ENCODE assay signal across 1 cellular context in the genomic region with DNA sequence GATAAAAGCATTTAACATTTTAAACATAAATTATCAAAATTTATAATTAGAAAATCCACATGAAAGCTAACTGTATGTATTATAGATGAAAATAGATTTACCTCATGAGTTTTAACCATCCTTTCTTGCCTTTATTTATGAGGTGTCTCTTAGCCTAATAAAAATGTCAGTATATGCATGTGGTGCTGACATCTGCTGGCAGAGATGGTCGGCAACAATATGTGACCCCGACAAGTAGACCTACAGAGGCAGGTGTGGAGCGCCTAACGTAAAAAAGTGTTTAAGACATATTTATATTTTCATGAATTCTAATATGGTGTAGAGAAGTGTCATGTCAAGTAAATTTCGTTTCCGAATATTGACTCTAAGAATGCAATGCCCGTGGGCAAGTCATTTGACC.
TF ChIP-seq lines count a peak whose summit lies in the region.

No MANE protein-coding gene starts in this region.

TF ChIP-seq in GM23338, 12 proteins besides CTCF, POLR2A, EP300 and RAD21 (continued from another document):
- TF ChIP-seq, protein P1, sequence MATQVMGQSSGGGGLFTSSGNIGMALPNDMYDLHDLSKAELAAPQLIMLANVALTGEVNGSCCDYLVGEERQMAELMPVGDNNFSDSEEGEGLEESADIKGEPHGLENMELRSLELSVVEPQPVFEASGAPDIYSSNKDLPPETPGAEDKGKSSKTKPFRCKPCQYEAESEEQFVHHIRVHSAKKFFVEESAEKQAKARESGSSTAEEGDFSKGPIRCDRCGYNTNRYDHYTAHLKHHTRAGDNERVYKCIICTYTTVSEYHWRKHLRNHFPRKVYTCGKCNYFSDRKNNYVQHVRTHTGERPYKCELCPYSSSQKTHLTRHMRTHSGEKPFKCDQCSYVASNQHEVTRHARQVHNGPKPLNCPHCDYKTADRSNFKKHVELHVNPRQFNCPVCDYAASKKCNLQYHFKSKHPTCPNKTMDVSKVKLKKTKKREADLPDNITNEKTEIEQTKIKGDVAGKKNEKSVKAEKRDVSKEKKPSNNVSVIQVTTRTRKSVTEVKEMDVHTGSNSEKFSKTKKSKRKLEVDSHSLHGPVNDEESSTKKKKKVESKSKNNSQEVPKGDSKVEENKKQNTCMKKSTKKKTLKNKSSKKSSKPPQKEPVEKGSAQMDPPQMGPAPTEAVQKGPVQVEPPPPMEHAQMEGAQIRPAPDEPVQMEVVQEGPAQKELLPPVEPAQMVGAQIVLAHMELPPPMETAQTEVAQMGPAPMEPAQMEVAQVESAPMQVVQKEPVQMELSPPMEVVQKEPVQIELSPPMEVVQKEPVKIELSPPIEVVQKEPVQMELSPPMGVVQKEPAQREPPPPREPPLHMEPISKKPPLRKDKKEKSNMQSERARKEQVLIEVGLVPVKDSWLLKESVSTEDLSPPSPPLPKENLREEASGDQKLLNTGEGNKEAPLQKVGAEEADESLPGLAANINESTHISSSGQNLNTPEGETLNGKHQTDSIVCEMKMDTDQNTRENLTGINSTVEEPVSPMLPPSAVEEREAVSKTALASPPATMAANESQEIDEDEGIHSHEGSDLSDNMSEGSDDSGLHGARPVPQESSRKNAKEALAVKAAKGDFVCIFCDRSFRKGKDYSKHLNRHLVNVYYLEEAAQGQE (IDR thresholded peaks at IDR 0.05; ENCODE audit: unreplicated experiment), result no peak
- TF ChIP-seq CREB1 (CRISPR knock-in tag; IDR thresholded peaks at IDR 0.05; ENCODE audit: low read depth), result no peak
